Comparison of ENCODE assay signal across 13 cellular contexts in genomic region chr3:23550402-23550801, GRCh38.
DNase-seq lines count a peak whose midpoint lies in the region; ATAC-seq and TF ChIP-seq lines count a peak whose summit lies in the region.
"Had no signal": no experiment of that assay in that cellular context is flagged by ENCODE, and none has a peak within 500 bp of the region (broad histone marks: within the 10 kb centered on the region; RNA-seq: fewer than 3 reads in every experiment).

No MANE protein-coding gene starts in this region.

- H3K36me3 ChIP-seq in neural progenitor cell = no peaks in the 10 kb centered on the region

- no peak overlapping the region for H3K4me2 ChIP-seq in neural progenitor cell

- H3K4me1 Mint-ChIP-seq in endothelial cell (ENCODE audit: unreplicated experiment) (no peaks in the 10 kb centered on the region), neural progenitor cell (peaks cover 18% of the 10 kb centered on the region)
- H3K4me1 Mint-ChIP-seq: natural killer cell had no signal

- ATAC-seq in GM18907 (IDR thresholded peaks at IDR 0.05; ENCODE audit: unreplicated experiment) = peak; percentile 86
- peak; percentile 80 for ATAC-seq in GM21529 (IDR thresholded peaks at IDR 0.05; ENCODE audit: unreplicated experiment)
- ATAC-seq in HG03064 (IDR thresholded peaks at IDR 0.05; ENCODE audit: low read depth, unreplicated experiment) = peak; percentile 86
- ATAC-seq: natural killer cell had no signal

- no peaks in the 10 kb centered on the region for H3K36me3 Mint-ChIP-seq in endothelial cell (ENCODE audit: low read depth, unreplicated experiment)
- no peaks in the 10 kb centered on the region for H3K36me3 Mint-ChIP-seq in neural progenitor cell
- H3K36me3 Mint-ChIP-seq: natural killer cell had no signal

- peaks cover 27% of the 10 kb centered on the region for H3K4me1 ChIP-seq in neural progenitor cell

- H3K27me3 Mint-ChIP-seq in endothelial cell (ENCODE audit: unreplicated experiment) (no peaks in the 10 kb centered on the region), neural progenitor cell (ENCODE audit: insufficient read depth, low read depth) (no peaks in the 10 kb centered on the region)
- H3K27me3 Mint-ChIP-seq: dendritic cell treated with granulocyte-macrophage colony-stimulating factor and Interleukin-4, amounts not matched to agents 40 ng/mL and 50 ng/mL, for 4 days had no signal

- H3K4me3 Mint-ChIP-seq in endothelial cell (ENCODE audit: unreplicated experiment) = no peak overlapping the region
- no peak overlapping the region for H3K4me3 Mint-ChIP-seq in neural progenitor cell
- H3K4me3 Mint-ChIP-seq: dendritic cell treated with granulocyte-macrophage colony-stimulating factor and Interleukin-4, amounts not matched to agents 40 ng/mL and 50 ng/mL, for 4 days; natural killer cell had no signal

- H2AFZ ChIP-seq in neural progenitor cell (replicated peaks) = no peak overlapping the region

- H3K27me3 ChIP-seq in neural progenitor cell = no peaks in the 10 kb centered on the region

- peaks cover 9% of the 10 kb centered on the region for H3F3A ChIP-seq in neural progenitor cell (ENCODE audit: low read depth)

- H3K27ac Mint-ChIP-seq in endothelial cell (ENCODE audit: unreplicated experiment) (no peak overlapping the region), neural progenitor cell (no peak overlapping the region)
- H3K27ac Mint-ChIP-seq: dendritic cell treated with granulocyte-macrophage colony-stimulating factor and Interleukin-4, amounts not matched to agents 40 ng/mL and 50 ng/mL, for 4 days; natural killer cell had no signal

- TF ChIP-seq CTCF in endothelial cell (IDR thresholded peaks at IDR 0.05; ENCODE audit: unreplicated experiment) (no peak), neural progenitor cell (IDR thresholded peaks at IDR 0.05) (no peak)

- H3K79me2 ChIP-seq in neural progenitor cell (ENCODE audit: low read depth) = no peaks in the 10 kb centered on the region

- no peak overlapping the region for H3K4me3 ChIP-seq in neural progenitor cell
- H3K4me3 ChIP-seq: skin epidermis had no signal

- DNase-seq in RPMI8226 = peak; percentile 35
- no peak for DNase-seq in activated CD4-positive, CD25-positive, alpha-beta regulatory T cell treated with anti-CD3 and anti-CD28 coated beads, Interleukin-2, amount 50 U/mL, for 72 hours
- no peak for DNase-seq in endothelial cell (ENCODE audit: low spot score)
- DNase-seq in hypothalamus (lab: John Stamatoyannopoulos, UW) = no peak
- no peak for DNase-seq in neural progenitor cell (ENCODE audit: low spot score)
- DNase-seq: activated CD8-positive, alpha-beta memory T cell treated with anti-CD3 and anti-CD28 coated beads for 24 hours; natural killer cell; NCI-H1694 treated with DMSO at 0.1 percent for 48 hours had no signal

- H4K20me1 ChIP-seq in neural progenitor cell (ENCODE audit: low read depth) = no peaks in the 10 kb centered on the region

- no peak overlapping the region for H3K9ac ChIP-seq in neural progenitor cell

- H3K9me3 Mint-ChIP-seq in endothelial cell (ENCODE audit: unreplicated experiment) (no peaks in the 10 kb centered on the region), neural progenitor cell (no peaks in the 10 kb centered on the region)
- H3K9me3 Mint-ChIP-seq: dendritic cell treated with granulocyte-macrophage colony-stimulating factor and Interleukin-4, amounts not matched to agents 40 ng/mL and 50 ng/mL, for 4 days; natural killer cell had no signal

- no peaks in the 10 kb centered on the region for H3K9me3 ChIP-seq in neural progenitor cell (ENCODE audit: low read depth)

- H3K27ac ChIP-seq in neural progenitor cell = no peak overlapping the region
- H3K27ac ChIP-seq: skin epidermis had no signal
